ENCODE assay signal across 1 cellular context in genomic region chr20:63752411-63753101, GRCh38.
TF ChIP-seq lines count a peak whose summit lies in the region.

No MANE protein-coding gene starts in this region.

TF ChIP-seq in HepG2, 621 proteins besides CTCF, POLR2A, EP300 and RAD21 (continued from another document):
- TF ChIP-seq, protein P1, sequence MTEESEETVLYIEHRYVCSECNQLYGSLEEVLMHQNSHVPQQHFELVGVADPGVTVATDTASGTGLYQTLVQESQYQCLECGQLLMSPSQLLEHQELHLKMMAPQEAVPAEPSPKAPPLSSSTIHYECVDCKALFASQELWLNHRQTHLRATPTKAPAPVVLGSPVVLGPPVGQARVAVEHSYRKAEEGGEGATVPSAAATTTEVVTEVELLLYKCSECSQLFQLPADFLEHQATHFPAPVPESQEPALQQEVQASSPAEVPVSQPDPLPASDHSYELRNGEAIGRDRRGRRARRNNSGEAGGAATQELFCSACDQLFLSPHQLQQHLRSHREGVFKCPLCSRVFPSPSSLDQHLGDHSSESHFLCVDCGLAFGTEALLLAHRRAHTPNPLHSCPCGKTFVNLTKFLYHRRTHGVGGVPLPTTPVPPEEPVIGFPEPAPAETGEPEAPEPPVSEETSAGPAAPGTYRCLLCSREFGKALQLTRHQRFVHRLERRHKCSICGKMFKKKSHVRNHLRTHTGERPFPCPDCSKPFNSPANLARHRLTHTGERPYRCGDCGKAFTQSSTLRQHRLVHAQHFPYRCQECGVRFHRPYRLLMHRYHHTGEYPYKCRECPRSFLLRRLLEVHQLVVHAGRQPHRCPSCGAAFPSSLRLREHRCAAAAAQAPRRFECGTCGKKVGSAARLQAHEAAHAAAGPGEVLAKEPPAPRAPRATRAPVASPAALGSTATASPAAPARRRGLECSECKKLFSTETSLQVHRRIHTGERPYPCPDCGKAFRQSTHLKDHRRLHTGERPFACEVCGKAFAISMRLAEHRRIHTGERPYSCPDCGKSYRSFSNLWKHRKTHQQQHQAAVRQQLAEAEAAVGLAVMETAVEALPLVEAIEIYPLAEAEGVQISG (CRISPR knock-in tag; IDR thresholded peaks at IDR 0.05): no peak
- TF ChIP-seq FOXO1 (CRISPR knock-in tag; IDR thresholded peaks at IDR 0.05) (no peak), CAMTA2 (CRISPR knock-in tag; IDR thresholded peaks at IDR 0.05; ENCODE audit: borderline replicate concordance) (no peak), MTF1 (CRISPR knock-in tag; IDR thresholded peaks at IDR 0.05) (no peak), SOX13 (IDR thresholded peaks at IDR 0.05) (no peak), SOX13 (CRISPR knock-in tag; conservative IDR thresholded peaks at IDR 0.05 in 1 of 2, IDR thresholded peaks at IDR 0.05 in 1 of 2) (no peak)
